In the genomic region with DNA sequence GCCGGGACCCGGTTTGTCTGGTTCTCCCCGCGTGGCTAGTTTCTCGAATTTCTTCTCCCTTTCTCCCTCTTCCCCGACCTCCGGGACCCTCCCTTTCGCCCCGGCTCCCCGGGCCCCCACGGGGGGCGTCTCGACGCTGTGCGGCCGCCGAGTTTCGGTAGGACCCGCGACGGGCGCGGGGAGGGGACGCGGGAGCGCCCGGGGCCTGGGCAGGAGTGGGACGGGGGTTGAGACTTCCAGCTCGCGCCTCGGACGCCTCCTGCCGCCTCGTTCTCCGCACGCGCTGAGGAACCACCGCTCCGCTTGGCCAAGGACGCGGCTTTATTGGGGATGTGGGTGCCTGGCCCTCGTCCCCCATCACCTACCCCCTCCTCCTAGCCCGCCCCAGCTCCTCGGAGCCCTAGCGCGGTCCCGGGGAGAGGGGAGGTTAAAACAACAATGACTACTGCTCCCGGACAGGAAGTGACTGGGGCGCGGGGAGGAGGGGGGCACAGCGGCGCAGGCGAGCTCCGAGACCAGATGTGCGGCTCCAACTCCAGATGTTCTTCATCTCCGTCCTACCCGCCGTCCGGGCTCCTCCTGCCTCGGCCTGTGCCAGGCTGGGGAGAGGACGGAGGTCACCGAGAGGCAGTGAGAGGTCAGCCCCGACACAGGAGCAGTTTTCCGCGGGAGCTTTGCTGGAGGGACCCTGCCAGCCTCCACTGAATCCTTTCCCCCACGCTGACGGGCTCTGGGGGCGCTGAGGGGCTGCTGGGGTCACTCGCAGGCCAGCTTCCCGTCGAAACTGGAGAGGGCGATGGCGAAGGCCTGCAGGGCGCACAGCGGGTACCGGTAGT, we compare ENCODE assay signal across 8 cellular contexts. TPM values are rescaled to one million over a fixed set of nuclear protein-coding genes. Genes with fewer than 3 reads are reported as not detected.
DNase-seq lines count a peak whose midpoint lies in the region; ATAC-seq and TF ChIP-seq lines count a peak whose summit lies in the region.

No MANE protein-coding gene starts in this region.

- in situ Hi-C loops in GM13976 (cut with MboI; ENCODE audit: low sequenced_read_pairs, unreplicated experiment): no loop called here

- peak; percentile 67 for DNase-seq in GM13976 (ENCODE audit: low spot score)
- DNase-seq in NCI-H226: peak; percentile 32
- peak; percentile 82 for DNase-seq in fibroblast of the conjunctiva (ENCODE audit: low read depth)
- DNase-seq in midbrain (lab: John Stamatoyannopoulos, UW): no peak
- no peak for DNase-seq in NCI-H2029 treated with DMSO at 0.1 percent for 48 hours (lab: John Stamatoyannopoulos, UW)
- DNase-seq in NCI-H2196 (lab: John Stamatoyannopoulos, UW; ENCODE audit: unreplicated experiment): no peak

- H3K4me3 ChIP-seq in neutrophil (ENCODE audit: low read depth in 1 of 2, low read length in 1 of 2): peak overlapping the region; percentile 73 to 78

- no peak overlapping the region for H3K27ac Mint-ChIP-seq in activated T-helper 17 cell treated with anti-CD3 and anti-CD28 coated beads, Interleukin-2, amount 50 U/mL, for 72 hours

- peaks cover 32 to 37% of the 10 kb centered on the region in 2 experiments for H3K4me1 ChIP-seq in neutrophil (ENCODE audit: control insufficient read depth in 1 of 2, insufficient read depth in 1 of 2, low read depth in 1 of 2, low read length in 1 of 2)

- H3K36me3 ChIP-seq in neutrophil: no peaks in the 10 kb centered on the region

- H3K9me3 Mint-ChIP-seq in activated T-helper 17 cell treated with anti-CD3 and anti-CD28 coated beads, Interleukin-2, amount 50 U/mL, for 72 hours: no peaks in the 10 kb centered on the region

- peaks cover 15% of the 10 kb centered on the region for H3K27me3 Mint-ChIP-seq in activated T-helper 17 cell treated with anti-CD3 and anti-CD28 coated beads, Interleukin-2, amount 50 U/mL, for 72 hours

- H3K36me3 Mint-ChIP-seq in activated T-helper 17 cell treated with anti-CD3 and anti-CD28 coated beads, Interleukin-2, amount 50 U/mL, for 72 hours (ENCODE audit: low read depth): no peaks in the 10 kb centered on the region

- peaks cover 100% of the 10 kb centered on the region for H3K27me3 ChIP-seq in neutrophil

- TF ChIP-seq CTCF in GM13976 (IDR thresholded peaks at IDR 0.05; ENCODE audit: borderline replicate concordance, control extremely low read depth, extremely low read depth, insufficient read depth, missing control alignments): no peak
- no peak for TF ChIP-seq CTCF in neutrophil (IDR thresholded peaks at IDR 0.05)

- H3K4me3 Mint-ChIP-seq in activated T-helper 17 cell treated with anti-CD3 and anti-CD28 coated beads, Interleukin-2, amount 50 U/mL, for 72 hours: peak overlapping the region; percentile 71

- peak; percentile 59 for ATAC-seq in activated T-helper 17 cell treated with anti-CD3 and anti-CD28 coated beads, Interleukin-2, amount 50 U/mL, for 72 hours (replicated peaks)

- H3K4me1 Mint-ChIP-seq in activated T-helper 17 cell treated with anti-CD3 and anti-CD28 coated beads, Interleukin-2, amount 50 U/mL, for 72 hours: peaks cover 17% of the 10 kb centered on the region

- H3K27ac ChIP-seq in neutrophil: no peak overlapping the region

- H3K9me3 ChIP-seq in neutrophil: no peaks in the 10 kb centered on the region

RNA-seq across cellular contexts. Expression of gene TEAD3, which starts 0.9 kb away (rescaled TPM):
- 1 to 10 TPM in 1 of 2 donors, under 1 TPM in 1; 0.80 to 1.8 TPM for total RNA-seq in activated T-helper 17 cell treated with anti-CD3 and anti-CD28 coated beads, Interleukin-2, amount 50 U/mL, for 72 hours

RNA-seq across cellular contexts. Expression of gene TULP1, which starts 14.9 kb away (rescaled TPM):
- total RNA-seq in activated T-helper 17 cell treated with anti-CD3 and anti-CD28 coated beads, Interleukin-2, amount 50 U/mL, for 72 hours: not detected

RNA-seq across cellular contexts. Expression of gene RPL10A, which starts 29.6 kb away (rescaled TPM):
- 1,000 to 10,000 TPM; 1,667 to 1,900 TPM for total RNA-seq in activated T-helper 17 cell treated with anti-CD3 and anti-CD28 coated beads, Interleukin-2, amount 50 U/mL, for 72 hours

RNA-seq across cellular contexts. Expression of gene FANCE, which starts 45.7 kb away (rescaled TPM):
- 10 to 100 TPM in 1 of 2 donors, 1 to 10 TPM in 1; 8.4 to 18.2 TPM for total RNA-seq in activated T-helper 17 cell treated with anti-CD3 and anti-CD28 coated beads, Interleukin-2, amount 50 U/mL, for 72 hours

Comparison
In these comparisons a context has a peak if more than half of its experiments do, and no peak if none do; other contexts are left out.
1. DNase-seq: peak in GM13976 (single experiment), NCI-H226 (single experiment) and fibroblast of the conjunctiva (single experiment); none in midbrain (single experiment), NCI-H2029 treated with DMSO at 0.1 percent for 48 hours (single experiment) and NCI-H2196 (single experiment).